8 cellular contexts compared by ENCODE assay signal in the genomic region with DNA sequence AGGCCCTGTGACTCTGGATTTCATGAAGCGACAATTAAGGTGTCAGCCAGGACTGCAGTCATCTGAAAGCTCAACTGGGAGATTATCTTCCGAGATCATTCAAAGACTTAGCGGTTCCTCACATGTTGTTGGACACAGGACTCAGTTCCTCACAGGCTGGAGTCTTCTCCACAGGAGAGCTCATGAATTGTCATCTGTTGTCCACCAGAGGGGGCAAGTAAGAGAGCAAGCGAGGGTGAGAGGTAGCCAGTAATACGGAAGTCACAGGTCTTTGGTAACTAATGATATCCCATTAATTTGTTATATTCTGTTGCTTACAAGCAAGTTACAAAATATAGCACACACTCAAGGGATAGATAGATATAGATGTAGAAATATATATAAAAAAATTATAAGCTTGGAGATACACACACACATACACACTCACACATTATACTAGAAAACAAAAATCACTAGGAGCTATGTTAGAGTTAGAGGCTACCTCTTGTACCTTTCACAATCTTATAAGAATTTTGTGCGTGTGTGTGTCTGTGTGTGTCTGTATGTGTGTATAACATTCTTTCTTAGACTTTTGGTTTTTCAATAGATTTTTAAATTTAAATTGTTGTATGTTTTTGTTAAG.
A peak's percentile ranks its signal among the peaks of the same experiment; 100 is the strongest.
DNase-seq lines count a peak whose midpoint lies in the region; ATAC-seq and TF ChIP-seq lines count a peak whose summit lies in the region.

No MANE protein-coding gene starts in this region.

- no TSS peak for BruUV-seq in Caco-2 (replicated peaks; lab: Mats Ljungman, UMichigan)

- H3K36me3 Mint-ChIP-seq in Caco-2 (ENCODE audit: insufficient read depth, unreplicated experiment) = no peaks in the 10 kb centered on the region
- no peaks in the 10 kb centered on the region for H3K36me3 Mint-ChIP-seq in T-helper 2 cell treated with Interferon-gamma antibody and Interleukin-4, amounts not matched to agents 5 μg/mL and 100 μg/mL, for 36 hours (ENCODE audit: low read depth)

- H3K9me3 Mint-ChIP-seq in Caco-2 (ENCODE audit: unreplicated experiment) = no peaks in the 10 kb centered on the region
- H3K9me3 Mint-ChIP-seq in T-helper 2 cell treated with Interferon-gamma antibody and Interleukin-4, amounts not matched to agents 5 μg/mL and 100 μg/mL, for 36 hours = no peaks in the 10 kb centered on the region

- H3K4me1 Mint-ChIP-seq in Caco-2 (ENCODE audit: low read depth, unreplicated experiment) = no peaks in the 10 kb centered on the region
- H3K4me1 Mint-ChIP-seq in T-helper 2 cell treated with Interferon-gamma antibody and Interleukin-4, amounts not matched to agents 5 μg/mL and 100 μg/mL, for 36 hours (ENCODE audit: low read depth) = no peaks in the 10 kb centered on the region

- H3K4me3 Mint-ChIP-seq in Caco-2 (ENCODE audit: unreplicated experiment) = no peak overlapping the region
- H3K4me3 Mint-ChIP-seq in T-helper 2 cell treated with Interferon-gamma antibody and Interleukin-4, amounts not matched to agents 5 μg/mL and 100 μg/mL, for 36 hours = no peak overlapping the region

- ATAC-seq in GM19035 (IDR thresholded peaks at IDR 0.05; ENCODE audit: unreplicated experiment) (peak; percentile 99), HG03103 (IDR thresholded peaks at IDR 0.05; ENCODE audit: low read depth, unreplicated experiment) (peak; percentile 94)

- intact Hi-C loops in Caco-2 (cut with micrococcal nuclease; ENCODE audit: unreplicated experiment) (loop anchor here (1.0 kb wide), 2 partner anchors 156 to 367 kb away; no protein-coding TSS in a partner anchor), stomach (cut with DNase I; ENCODE audit: low total_unique reads) (no loop called here)

- 31 to 50% (median 42%) methylated on average over 6 of the region's 6 CpGs for WGBS in stomach, 5 donors

- CTCF ChIA-PET in Caco-2 (lab: Charles Lee) = interaction anchor here (0.6 to 1.3 kb wide), 6 partner anchors 9 to 367 kb away, joined by 3 to 18 read pairs (median 4); no protein-coding TSS in a partner anchor

- no peak overlapping the region for H3K4me3 ChIP-seq in Caco-2 (ENCODE audit: low read depth, low read length)
- H3K4me3 ChIP-seq in stomach = no peak overlapping the region

- H3K27me3 ChIP-seq in Caco-2 (replicated peaks; ENCODE audit: control insufficient read depth, insufficient read depth, low read length) (no peaks in the 10 kb centered on the region), stomach (no peaks in the 10 kb centered on the region)

- H3K27ac Mint-ChIP-seq in Caco-2 (ENCODE audit: unreplicated experiment) = no peak overlapping the region
- H3K27ac Mint-ChIP-seq in T-helper 2 cell treated with Interferon-gamma antibody and Interleukin-4, amounts not matched to agents 5 μg/mL and 100 μg/mL, for 36 hours = no peak overlapping the region

- no peak overlapping the region for H3K27ac ChIP-seq in stomach

- POLR2A ChIA-PET in Caco-2 (lab: Charles Lee) = no interaction called here

- no peak for TF ChIP-seq POLR2A in stomach (IDR thresholded peaks at IDR 0.05)

- TF ChIP-seq CTCF in Caco-2 (IDR thresholded peaks at IDR 0.05; ENCODE audit: insufficient read depth in 1 of 2, low read depth in 1 of 2, low read length in 1 of 2, severe bottlenecking in 1 of 2, unreplicated experiment in 1 of 2) = peak; percentile 57 to 83
- TF ChIP-seq CTCF in stomach (IDR thresholded peaks at IDR 0.05) = peak in 1 of 7 experiments; percentile 20

- no peak for TF ChIP-seq EP300 in stomach (IDR thresholded peaks at IDR 0.05)

- H3K4me1 ChIP-seq in Caco-2 (no peaks in the 10 kb centered on the region), stomach (no peaks in the 10 kb centered on the region)

- no peaks in the 10 kb centered on the region for H3K9me3 ChIP-seq in Caco-2
- no peaks in the 10 kb centered on the region for H3K9me3 ChIP-seq in stomach

- no peaks in the 10 kb centered on the region for H3K27me3 Mint-ChIP-seq in Caco-2 (ENCODE audit: insufficient read depth, unreplicated experiment)
- no peaks in the 10 kb centered on the region for H3K27me3 Mint-ChIP-seq in T-helper 2 cell treated with Interferon-gamma antibody and Interleukin-4, amounts not matched to agents 5 μg/mL and 100 μg/mL, for 36 hours (ENCODE audit: low read depth)

- DNase-seq in Caco-2 (peak; percentile 51 to 68), NCI-H526 treated with DMSO at 0.1 percent for 48 hours (lab: John Stamatoyannopoulos, UW) (peak; percentile 95), dermis microvascular lymphatic vessel endothelial cell (ENCODE audit: low read depth in 2 of 2) (peak; percentile 7 to 35), pons (ENCODE audit: low spot score) (peak; percentile 47), stomach (no peak)
- DNase-seq in T-helper 2 cell treated with Interferon-gamma antibody and Interleukin-4, amounts not matched to agents 5 μg/mL and 100 μg/mL, for 36 hours (ENCODE audit: low spot score) = no peak

- H3K36me3 ChIP-seq in Caco-2 (ENCODE audit: control insufficient read depth, insufficient read depth, low read length) (no peaks in the 10 kb centered on the region), stomach (no peaks in the 10 kb centered on the region)

Comparison
In these comparisons a context has a peak if more than half of its experiments do, and no peak if none do; other contexts are left out.
1. DNase-seq: peak in Caco-2 (2 of 2), NCI-H526 treated with DMSO at 0.1 percent for 48 hours (single experiment), dermis microvascular lymphatic vessel endothelial cell (2 of 2) and pons (single experiment); none in stomach (single experiment) and T-helper 2 cell treated with Interferon-gamma antibody and Interleukin-4, amounts not matched to agents 5 μg/mL and 100 μg/mL, for 36 hours (single experiment).